In genomic region chr4:108466936-108467902, GRCh38 we compare ENCODE assay signal across 8 cellular contexts.
DNase-seq lines count a peak whose midpoint lies in the region; ATAC-seq and TF ChIP-seq lines count a peak whose summit lies in the region.

No MANE protein-coding gene starts in this region.

- no peaks in the 10 kb centered on the region for H3K4me1 ChIP-seq in HAP-1

- TF ChIP-seq CTCF in AG10803 (conservative IDR thresholded peaks at IDR 0.05; ENCODE audit: low read length) = no peak
- no peak for TF ChIP-seq CTCF in glutamatergic neuron (IDR thresholded peaks at IDR 0.05; ENCODE audit: partially characterized antibody, unreplicated experiment)
- no peak for TF ChIP-seq CTCF in dorsolateral prefrontal cortex (IDR thresholded peaks at IDR 0.05 in 54 of 56, conservative IDR thresholded peaks at IDR 0.05 in 2 of 56; ENCODE audit: low read depth in 1 of 56, partially characterized antibody in 56 of 56)

- intact Hi-C loops in dorsolateral prefrontal cortex (cut with DNase I) = no loop called here

- in situ Hi-C loops in HAP-1 (cut with MboI; ENCODE audit: low sequenced_read_pairs) = no loop called here

- H3K4me3 ChIP-seq in AG10803 (ENCODE audit: low read length) = no peak overlapping the region
- H3K4me3 ChIP-seq in HAP-1 = no peak overlapping the region
- no peak overlapping the region for H3K4me3 ChIP-seq in dorsolateral prefrontal cortex

- no peak overlapping the region for H3K4me3 Mint-ChIP-seq in glutamatergic neuron (ENCODE audit: unreplicated experiment)

- peak; percentile 88 for ATAC-seq in GM18873 (IDR thresholded peaks at IDR 0.05; ENCODE audit: low FRiP score, unreplicated experiment)
- peak; percentile 96 for ATAC-seq in HG03045 (IDR thresholded peaks at IDR 0.05; ENCODE audit: unreplicated experiment)

- no peaks in the 10 kb centered on the region for H3K36me3 Mint-ChIP-seq in glutamatergic neuron (ENCODE audit: unreplicated experiment)

- H3K9me3 Mint-ChIP-seq in glutamatergic neuron (ENCODE audit: unreplicated experiment) = peaks cover 4% of the 10 kb centered on the region

- peaks cover 10% of the 10 kb centered on the region for H3K27me3 ChIP-seq in HAP-1 (ENCODE audit: low read depth)
- H3K27me3 ChIP-seq in dorsolateral prefrontal cortex = peaks cover 0 to 9% (median 0%) of the 10 kb centered on the region in 45 donors

- no peaks in the 10 kb centered on the region for H3K9me3 ChIP-seq in HAP-1

- H3K27me3 Mint-ChIP-seq in glutamatergic neuron (ENCODE audit: unreplicated experiment) = peaks cover 4% of the 10 kb centered on the region

- DNase-seq in AG10803 (ENCODE audit: low read depth) = peak; percentile 73
- DNase-seq in SW480 (ENCODE audit: low spot score) = peak; percentile 69
- peak; percentile 35 for DNase-seq in glutamatergic neuron
- DNase-seq in HAP-1 (ENCODE audit: low spot score in 2 of 2) = no peak
- DNase-seq in dorsolateral prefrontal cortex = no peak
- DNase-seq in NCI-H2227 treated with DMSO at 0.1 percent for 48 hours (lab: John Stamatoyannopoulos, UW) = no peak

- H3K4me1 Mint-ChIP-seq in glutamatergic neuron (ENCODE audit: low read depth, unreplicated experiment) = peaks cover 22% of the 10 kb centered on the region

- no peaks in the 10 kb centered on the region for H3K36me3 ChIP-seq in HAP-1 (replicated peaks)

- peak overlapping the region; percentile 71 for H3K27ac Mint-ChIP-seq in glutamatergic neuron (ENCODE audit: unreplicated experiment)

- no peak overlapping the region for H3K27ac ChIP-seq in dorsolateral prefrontal cortex

Comparison
In these comparisons a context has a peak if more than half of its experiments do, and no peak if none do; other contexts are left out.
1. DNase-seq: peak in AG10803 (single experiment), SW480 (single experiment) and glutamatergic neuron (single experiment); none in HAP-1 (0 of 2), dorsolateral prefrontal cortex (0 of 10) and NCI-H2227 treated with DMSO at 0.1 percent for 48 hours (single experiment).